ENCODE assay signal across 16 cellular contexts in the genomic region with DNA sequence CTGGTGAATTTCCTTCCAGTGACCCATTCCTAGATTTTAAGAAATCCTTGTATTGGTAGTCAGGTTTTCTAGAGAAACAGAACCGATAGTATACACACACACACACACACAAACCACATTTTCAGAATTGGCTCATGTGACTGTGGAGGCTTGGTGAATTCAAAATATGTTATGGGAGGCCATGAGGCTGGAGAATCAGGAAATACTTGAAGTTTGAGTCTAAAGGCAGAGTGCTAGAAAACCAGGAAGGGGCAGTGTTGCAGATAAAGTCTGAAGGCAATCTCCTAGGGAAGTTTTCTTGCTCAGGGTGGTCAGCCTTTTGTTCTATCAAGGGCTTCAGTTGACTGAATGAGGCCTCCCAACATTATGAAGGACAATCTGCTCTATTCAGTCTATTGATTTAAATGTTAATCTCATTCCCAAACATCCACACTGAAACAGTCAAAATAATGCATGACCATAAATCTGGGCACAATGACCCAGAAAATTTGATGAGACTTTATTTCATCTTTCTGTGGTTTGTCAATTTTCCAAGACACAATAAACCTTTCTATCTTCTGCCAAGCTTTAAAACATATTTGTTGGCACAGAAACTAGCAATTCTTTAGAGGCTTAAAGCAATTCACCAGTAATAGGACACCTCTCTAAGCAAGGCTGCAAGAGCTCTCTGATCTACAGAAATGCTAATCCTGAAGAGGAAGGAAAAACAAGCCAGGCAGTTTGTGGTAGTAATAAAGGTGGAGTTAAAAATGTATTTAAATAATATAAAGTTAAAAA.
DNase-seq lines count a peak whose midpoint lies in the region; ATAC-seq and TF ChIP-seq lines count a peak whose summit lies in the region.
"Had no signal": no experiment of that assay in that cellular context is flagged by ENCODE, and none has a peak within 500 bp of the region (broad histone marks: within the 10 kb centered on the region; RNA-seq: fewer than 3 reads in every experiment).

No MANE protein-coding gene starts in this region.

- POLR2A ChIA-PET in activated CD4-positive, alpha-beta T cell treated with anti-CD3 and anti-CD28 coated beads, Interleukin-2, amount 10 ng/mL, durations not matched to agents 7 days and 5 days (lab: Charles Lee), result no interaction called here

- ATAC-seq in HG03097 (IDR thresholded peaks at IDR 0.05; ENCODE audit: low FRiP score, unreplicated experiment), result no peak

- H3K4me1 Mint-ChIP-seq in dendritic cell treated with granulocyte-macrophage colony-stimulating factor and Interleukin-4, amounts not matched to agents 40 ng/mL and 50 ng/mL, for 4 days (ENCODE audit: low read depth), result peaks cover 64% of the 10 kb centered on the region
- H3K4me1 Mint-ChIP-seq in nephron, result peaks cover 26% of the 10 kb centered on the region
- H3K4me1 Mint-ChIP-seq in activated CD4-positive, alpha-beta T cell treated with anti-CD3 and anti-CD28 coated beads, Interleukin-2, amount 10 ng/mL, durations not matched to agents 7 days and 5 days, result no peaks in the 10 kb centered on the region

- H3K9me3 Mint-ChIP-seq in dendritic cell treated with granulocyte-macrophage colony-stimulating factor and Interleukin-4, amounts not matched to agents 40 ng/mL and 50 ng/mL, for 4 days, result no peaks in the 10 kb centered on the region
- no peaks in the 10 kb centered on the region for H3K9me3 Mint-ChIP-seq in nephron
- H3K9me3 Mint-ChIP-seq in activated CD4-positive, alpha-beta T cell treated with anti-CD3 and anti-CD28 coated beads, Interleukin-2, amount 10 ng/mL, durations not matched to agents 7 days and 5 days, result no peaks in the 10 kb centered on the region
- H3K9me3 Mint-ChIP-seq: activated T-helper 2 cell treated with anti-CD3 and anti-CD28 coated beads, Interferon-gamma antibody, Interleukin-2, Interleukin-4, amounts not matched to agents 10 μg/mL and 5 μg/mL and 100 μg/mL, durations not matched to agents 14 hours and 24 hours and 36 hours had no signal

- no peak overlapping the region for H3K4me3 Mint-ChIP-seq in dendritic cell treated with granulocyte-macrophage colony-stimulating factor and Interleukin-4, amounts not matched to agents 40 ng/mL and 50 ng/mL, for 4 days
- H3K4me3 Mint-ChIP-seq in nephron, result no peak overlapping the region
- no peak overlapping the region for H3K4me3 Mint-ChIP-seq in activated CD4-positive, alpha-beta T cell treated with anti-CD3 and anti-CD28 coated beads, Interleukin-2, amount 10 ng/mL, durations not matched to agents 7 days and 5 days

- CTCF ChIA-PET in activated CD4-positive, alpha-beta T cell treated with anti-CD3 and anti-CD28 coated beads, Interleukin-2, amount 10 ng/mL, durations not matched to agents 7 days and 5 days (lab: Charles Lee), result interaction anchor here (0.6 kb wide), 1 partner anchor 30 kb away, joined by 5 read pairs; no protein-coding TSS in a partner anchor

- intact Hi-C loops in dendritic cell treated with granulocyte-macrophage colony-stimulating factor and Interleukin-4, amounts not matched to agents 40 ng/mL and 50 ng/mL, for 4 days (cut with micrococcal nuclease), result loop anchor here (5.0 kb wide), 1 partner anchor 36 kb away; no protein-coding TSS in a partner anchor

- DNase-seq in EL (peak; percentile 2), NCI-H2029 (lab: John Stamatoyannopoulos, UW) (peak; percentile 4), COLO668 (lab: John Stamatoyannopoulos, UW; ENCODE audit: unreplicated experiment) (no peak), SKM-1 treated with dmso at 0.1 percent for 144 hours (lab: John Stamatoyannopoulos, UW; ENCODE audit: unreplicated experiment) (no peak)
- DNase-seq in activated CD4-positive, alpha-beta T cell treated with anti-CD3 and anti-CD28 coated beads, Interleukin-2, amount 10 ng/mL, durations not matched to agents 7 days and 5 days, result no peak
- DNase-seq: AML-193; anterior cingulate cortex; dorsolateral prefrontal cortex; NCI-H1105; NCI-H345; stimulated activated naive CD4-positive, alpha-beta T cell treated with Interleukin-2 at 50 U/mL for 16 hours; uterus had no signal

- H3K36me3 Mint-ChIP-seq in dendritic cell treated with granulocyte-macrophage colony-stimulating factor and Interleukin-4, amounts not matched to agents 40 ng/mL and 50 ng/mL, for 4 days (ENCODE audit: low read depth), result no peaks in the 10 kb centered on the region
- no peaks in the 10 kb centered on the region for H3K36me3 Mint-ChIP-seq in nephron (ENCODE audit: low read depth)
- H3K36me3 Mint-ChIP-seq in activated CD4-positive, alpha-beta T cell treated with anti-CD3 and anti-CD28 coated beads, Interleukin-2, amount 10 ng/mL, durations not matched to agents 7 days and 5 days (ENCODE audit: low read depth), result no peaks in the 10 kb centered on the region

- H3K27ac Mint-ChIP-seq in dendritic cell treated with granulocyte-macrophage colony-stimulating factor and Interleukin-4, amounts not matched to agents 40 ng/mL and 50 ng/mL, for 4 days, result peak overlapping the region; percentile 75
- peak overlapping the region in 2 of 3 experiments; percentile 50 to 79 for H3K27ac Mint-ChIP-seq in nephron
- H3K27ac Mint-ChIP-seq in activated CD4-positive, alpha-beta T cell treated with anti-CD3 and anti-CD28 coated beads, Interleukin-2, amount 10 ng/mL, durations not matched to agents 7 days and 5 days, result no peak overlapping the region
- H3K27ac Mint-ChIP-seq: activated T-helper 2 cell treated with anti-CD3 and anti-CD28 coated beads, Interferon-gamma antibody, Interleukin-2, Interleukin-4, amounts not matched to agents 10 μg/mL and 5 μg/mL and 100 μg/mL, durations not matched to agents 14 hours and 24 hours and 36 hours had no signal

- TF ChIP-seq CTCF in nephron (IDR thresholded peaks at IDR 0.05; ENCODE audit: unreplicated experiment in 3 of 3), result no peak

- H3K27me3 Mint-ChIP-seq in dendritic cell treated with granulocyte-macrophage colony-stimulating factor and Interleukin-4, amounts not matched to agents 40 ng/mL and 50 ng/mL, for 4 days, result peaks cover 2% of the 10 kb centered on the region
- H3K27me3 Mint-ChIP-seq in nephron (ENCODE audit: low read depth), result peaks cover 16% of the 10 kb centered on the region
- H3K27me3 Mint-ChIP-seq in activated CD4-positive, alpha-beta T cell treated with anti-CD3 and anti-CD28 coated beads, Interleukin-2, amount 10 ng/mL, durations not matched to agents 7 days and 5 days, result peaks cover 14% of the 10 kb centered on the region

Comparison
In these comparisons a context has a peak if more than half of its experiments do, and no peak if none do; other contexts are left out.
1. DNase-seq: peak in EL (single experiment) and NCI-H2029 (single experiment); none in COLO668 (single experiment), activated CD4-positive, alpha-beta T cell treated with anti-CD3 and anti-CD28 coated beads, Interleukin-2, amount 10 ng/mL, durations not matched to agents 7 days and 5 days (single experiment) and SKM-1 treated with dmso at 0.1 percent for 144 hours (single experiment).